Comparison of ENCODE assay signal across 8 cellular contexts in the genomic region with DNA sequence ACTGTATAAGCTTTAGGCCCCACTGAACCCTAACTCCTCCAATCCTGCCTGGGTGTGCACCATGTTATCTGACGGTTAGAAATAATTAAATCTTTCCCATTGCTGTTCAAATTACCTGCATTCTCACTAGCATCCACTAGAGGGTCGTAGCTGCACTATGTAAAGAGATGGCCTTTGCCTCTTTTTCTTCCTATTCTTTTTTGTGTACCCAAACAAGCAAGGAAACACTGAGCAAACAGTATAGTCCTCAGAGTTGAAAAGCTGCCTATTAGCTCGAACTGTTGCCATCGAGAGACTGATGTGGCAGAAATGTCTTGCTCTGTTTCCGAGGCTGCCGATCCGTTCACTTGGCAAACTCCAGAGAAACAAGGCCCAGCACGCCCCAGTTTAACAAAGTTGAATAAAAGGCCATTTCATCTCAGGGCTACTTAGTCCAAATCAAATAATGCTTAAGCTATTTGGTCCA.
DNase-seq lines count a peak whose midpoint lies in the region; TF ChIP-seq lines count a peak whose summit lies in the region.

No MANE protein-coding gene starts in this region.

- no peak overlapping the region for H2AFZ ChIP-seq in Karpas-422 (ENCODE audit: low read length)

- no TSS peak for BruUV-seq in MCF 10A (replicated peaks; lab: Mats Ljungman, UMichigan)

- intact Hi-C loops in MCF 10A (cut with micrococcal nuclease): loop anchor here (1.0 to 10.0 kb wide), 6 partner anchors 160 to 740 kb away; no protein-coding TSS in a partner anchor

- H3K9me3 ChIP-seq in Karpas-422 (ENCODE audit: low read length): no peaks in the 10 kb centered on the region

- H3K36me3 Mint-ChIP-seq in activated T-cell treated with anti-CD3 and anti-CD28 coated beads, Interleukin-2, amount 50 U/mL, for 24 hours (ENCODE audit: low read depth): no peaks in the 10 kb centered on the region
- H3K36me3 Mint-ChIP-seq in MCF 10A (ENCODE audit: insufficient read depth, unreplicated experiment): peaks cover 6% of the 10 kb centered on the region
- no peaks in the 10 kb centered on the region for H3K36me3 Mint-ChIP-seq in immature natural killer cell

- no peak overlapping the region for H3K27ac Mint-ChIP-seq in activated T-cell treated with anti-CD3 and anti-CD28 coated beads, Interleukin-2, amount 50 U/mL, for 24 hours
- H3K27ac Mint-ChIP-seq in MCF 10A (ENCODE audit: low read depth, unreplicated experiment) (no peak overlapping the region), immature natural killer cell (no peak overlapping the region)

- H3K4me3 Mint-ChIP-seq in activated T-cell treated with anti-CD3 and anti-CD28 coated beads, Interleukin-2, amount 50 U/mL, for 24 hours: no peak overlapping the region
- H3K4me3 Mint-ChIP-seq in MCF 10A (ENCODE audit: unreplicated experiment): no peak overlapping the region
- no peak overlapping the region for H3K4me3 Mint-ChIP-seq in immature natural killer cell

- H3K27me3 Mint-ChIP-seq in activated T-cell treated with anti-CD3 and anti-CD28 coated beads, Interleukin-2, amount 50 U/mL, for 24 hours: peaks cover 10% of the 10 kb centered on the region
- H3K27me3 Mint-ChIP-seq in MCF 10A (ENCODE audit: insufficient read depth, unreplicated experiment): peaks cover 32% of the 10 kb centered on the region
- peaks cover 0 to 2% (median 0%) of the 10 kb centered on the region in 3 donors for H3K27me3 Mint-ChIP-seq in immature natural killer cell (ENCODE audit: low read depth in 3 of 3)

- H3K36me3 ChIP-seq in H7 (replicated peaks; ENCODE audit: control insufficient read depth, insufficient read depth, low read length): no peaks in the 10 kb centered on the region
- H3K36me3 ChIP-seq in Karpas-422 (ENCODE audit: insufficient read depth, low read length): no peaks in the 10 kb centered on the region

- H3K9ac ChIP-seq in Karpas-422 (ENCODE audit: low read length): no peak overlapping the region

- H3K9me3 Mint-ChIP-seq in activated T-cell treated with anti-CD3 and anti-CD28 coated beads, Interleukin-2, amount 50 U/mL, for 24 hours: no peaks in the 10 kb centered on the region
- H3K9me3 Mint-ChIP-seq in MCF 10A (ENCODE audit: unreplicated experiment): no peaks in the 10 kb centered on the region
- H3K9me3 Mint-ChIP-seq in immature natural killer cell: peaks cover 0 to 2% (median 0%) of the 10 kb centered on the region in 6 donors

- POLR2A ChIA-PET in MCF 10A (lab: Yijun Ruan, JAX): interaction anchor here (0.9 kb wide), 1 partner anchor 396 kb away, joined by 3 read pairs; no protein-coding TSS in a partner anchor

- H3K27me3 ChIP-seq in H7 (ENCODE audit: control insufficient read depth, insufficient read depth, low read length) (no peaks in the 10 kb centered on the region), Karpas-422 (ENCODE audit: low read length) (no peaks in the 10 kb centered on the region)

- H3K4me3 ChIP-seq in H7 (ENCODE audit: insufficient read depth, low read depth, low read length) (no peak overlapping the region), Karpas-422 (ENCODE audit: low read length) (no peak overlapping the region)

- no peaks in the 10 kb centered on the region for H3K4me1 Mint-ChIP-seq in activated T-cell treated with anti-CD3 and anti-CD28 coated beads, Interleukin-2, amount 50 U/mL, for 24 hours (ENCODE audit: low read depth)
- H3K4me1 Mint-ChIP-seq in MCF 10A (ENCODE audit: insufficient read depth, unreplicated experiment) (peaks cover 5% of the 10 kb centered on the region), immature natural killer cell (no peaks in the 10 kb centered on the region)

- TF ChIP-seq CTCF in MCF 10A (IDR thresholded peaks at IDR 0.05; ENCODE audit: unreplicated experiment): peak; percentile 78

- no peaks in the 10 kb centered on the region for H3K4me1 ChIP-seq in Karpas-422 (ENCODE audit: low read length)

- H3K27ac ChIP-seq in Karpas-422 (ENCODE audit: low read length): no peak overlapping the region

- no peaks in the 10 kb centered on the region for H3K9me2 ChIP-seq in Karpas-422 (replicated peaks; ENCODE audit: insufficient read depth, low read length)

- H3K4me2 ChIP-seq in Karpas-422 (ENCODE audit: low read depth, low read length, poor library complexity, severe bottlenecking): no peak overlapping the region

- H4K20me1 ChIP-seq in Karpas-422 (ENCODE audit: insufficient read depth, low read depth, low read length): no peaks in the 10 kb centered on the region

- peak; percentile 19 for DNase-seq in activated T-cell treated with anti-CD3 and anti-CD28 coated beads for 4 hours
- DNase-seq in activated T-cell treated with anti-CD3 and anti-CD28 coated beads, Interleukin-2, amount 50 U/mL, for 24 hours: no peak
- peak; percentile 30 for DNase-seq in H7
- DNase-seq in Karpas-422: peak; percentile 83
- peak; percentile 68 for DNase-seq in RKO (ENCODE audit: low spot score)
- peak; percentile 74 for DNase-seq in MCF 10A (ENCODE audit: unreplicated experiment)
- peak in 2 of 3 donors; percentile 18 to 19 for DNase-seq in immature natural killer cell
- peak in 3 of 4 experiments; percentile 7 to 17 (median 7) for DNase-seq in stimulated activated CD4-positive, alpha-beta T cell treated with anti-CD3 and anti-CD28 coated beads, Interleukin-1b, Interleukin-23, amount 100 ng/mL, for 24 hours (ENCODE audit: low read depth in 4 of 4, low spot score in 1 of 4)

- CTCF ChIA-PET in MCF 10A (lab: Yijun Ruan, JAX): interaction anchor here (0.5 to 4.9 kb wide), 85 partner anchors 8 to 1946 kb away, joined by 3 to 62 read pairs (median 4); partner anchors contain the start of gene CEMIP2

- no peaks in the 10 kb centered on the region for H3K79me2 ChIP-seq in Karpas-422 (ENCODE audit: low read length)
